In the genomic region with DNA sequence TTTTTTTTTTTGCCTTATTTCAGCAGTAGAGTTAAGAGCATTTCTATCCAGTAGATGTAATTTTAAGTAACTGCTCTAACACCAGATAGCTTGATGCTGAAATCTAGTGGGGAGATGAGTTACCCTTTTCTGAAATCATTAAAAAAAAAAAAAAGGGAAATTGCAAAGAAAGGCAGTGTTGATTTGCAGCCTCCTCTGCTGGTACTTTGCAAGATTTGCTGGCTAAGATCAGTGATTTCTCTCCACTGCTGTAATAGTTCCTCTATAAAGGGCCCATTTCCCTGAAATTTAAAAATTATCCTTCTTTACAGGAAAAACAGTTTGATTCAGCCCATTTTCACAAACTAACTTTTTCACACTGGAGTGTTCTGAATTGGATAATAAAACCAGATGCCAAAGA, we compare ENCODE assay signal across 14 cellular contexts.
DNase-seq lines count a peak whose midpoint lies in the region; ATAC-seq and TF ChIP-seq lines count a peak whose summit lies in the region.
"Had no signal": no experiment of that assay in that cellular context is flagged by ENCODE, and none has a peak within 500 bp of the region (broad histone marks: within the 10 kb centered on the region; RNA-seq: fewer than 3 reads in every experiment).

No MANE protein-coding gene starts in this region.

- DNase-seq in Kasumi-1 (lab: John Stamatoyannopoulos, UW) (peak; percentile 49 to 57), foreskin keratinocyte (no peak), A172 (ENCODE audit: low spot score) (no peak), NCI-H510A (lab: John Stamatoyannopoulos, UW) (no peak)
- no peak for DNase-seq in stimulated activated naive CD4-positive, alpha-beta T cell (lab: John Stamatoyannopoulos, UW)
- DNase-seq: activated CD4-positive, alpha-beta T cell treated with anti-CD3 and anti-CD28 coated beads, Interleukin-2, amount 50 U/mL, for 1 hour; NCI-H2081; substantia nigra; T-helper 1 cell had no signal

- TF ChIP-seq CTCF in DOHH2 (IDR thresholded peaks at IDR 0.05; ENCODE audit: low read depth, low read length, poor library complexity, severe bottlenecking) (peak; percentile 23), VCaP (conservative IDR thresholded peaks at IDR 0.05) (peak; percentile 27), foreskin keratinocyte (conservative IDR thresholded peaks at IDR 0.05) (peak; percentile 38)

- no peaks in the 10 kb centered on the region for H3K4me1 ChIP-seq in DOHH2 (ENCODE audit: control insufficient read depth, low read length)
- H3K4me1 ChIP-seq in foreskin keratinocyte, result no peaks in the 10 kb centered on the region

- H3K9me2 ChIP-seq in DOHH2 (replicated peaks; ENCODE audit: control insufficient read depth, low read length), result no peaks in the 10 kb centered on the region

- H3K36me3 ChIP-seq in DOHH2 (ENCODE audit: control insufficient read depth, low read length), result no peaks in the 10 kb centered on the region

- ATAC-seq in foreskin keratinocyte (no peak), HG02870 (IDR thresholded peaks at IDR 0.05; ENCODE audit: unreplicated experiment) (no peak)

- no peak overlapping the region for H3K4me3 ChIP-seq in DOHH2 (ENCODE audit: low read length)
- H3K4me3 ChIP-seq: lung, skin epidermis had no signal

- H3K9me3 ChIP-seq in DOHH2 (ENCODE audit: control insufficient read depth, insufficient read depth, low read length), result no peaks in the 10 kb centered on the region

- no peaks in the 10 kb centered on the region for H3F3A ChIP-seq in DOHH2 (ENCODE audit: control insufficient read depth, insufficient read depth)

- H3K27me3 ChIP-seq in DOHH2 (ENCODE audit: control insufficient read depth, low read length), result no peaks in the 10 kb centered on the region
- H3K27me3 ChIP-seq in foreskin keratinocyte, result no peaks in the 10 kb centered on the region

- H3K27ac ChIP-seq in DOHH2 (ENCODE audit: low read depth, low read length) (no peak overlapping the region), VCaP (no peak overlapping the region), foreskin keratinocyte (no peak overlapping the region)

- no peaks in the 10 kb centered on the region for H3K79me2 ChIP-seq in DOHH2 (ENCODE audit: control insufficient read depth, low read length)

- H3K4me2 ChIP-seq in DOHH2 (ENCODE audit: low read length), result no peak overlapping the region

- H4K20me1 ChIP-seq in DOHH2 (ENCODE audit: control insufficient read depth, insufficient read depth, low read depth, low read length), result no peaks in the 10 kb centered on the region

Comparison
In these comparisons a context has a peak if more than half of its experiments do, and no peak if none do; other contexts are left out.
1. DNase-seq: peak in Kasumi-1 (2 of 2); none in foreskin keratinocyte (0 of 2), stimulated activated naive CD4-positive, alpha-beta T cell (0 of 6), A172 (single experiment) and NCI-H510A (single experiment).
2. Peak in every context shown above with its lines, with median percentiles within 50 percentile points of each other: CTCF ChIP-seq.